Comparison of ENCODE assay signal across 9 cellular contexts in the genomic region with DNA sequence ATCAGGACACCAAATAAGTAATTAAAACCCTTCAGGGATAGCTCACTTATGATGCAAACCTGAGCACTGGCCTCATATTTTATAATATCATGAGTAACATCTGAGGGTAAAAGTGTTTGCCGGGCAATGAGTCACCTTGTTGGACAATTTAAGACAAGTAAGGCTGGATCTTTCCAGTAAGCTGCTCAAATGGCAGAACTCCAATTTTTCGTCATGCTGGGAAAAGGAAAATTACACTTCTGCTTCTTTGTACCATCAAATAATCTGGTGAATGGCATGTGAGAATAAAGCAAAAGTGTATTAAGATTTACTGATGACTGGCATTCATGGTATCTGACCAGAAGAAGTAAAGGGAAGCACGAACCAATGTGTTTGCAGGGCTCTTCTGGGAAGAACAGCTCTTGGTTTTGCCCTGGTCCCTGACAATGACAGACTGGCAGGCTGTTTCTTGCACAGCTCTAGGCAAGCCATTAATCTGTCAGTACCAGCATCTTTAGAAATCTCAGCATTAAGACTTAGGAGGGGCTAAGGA.
DNase-seq lines count a peak whose midpoint lies in the region; ATAC-seq and TF ChIP-seq lines count a peak whose summit lies in the region.
"Had no signal": no experiment of that assay in that cellular context is flagged by ENCODE, and none has a peak within 500 bp of the region (broad histone marks: within the 10 kb centered on the region; RNA-seq: fewer than 3 reads in every experiment).

No MANE protein-coding gene starts in this region.

- no peak overlapping the region for H3K4me3 ChIP-seq in foreskin fibroblast (ENCODE audit: low read depth in 1 of 2, low read length in 2 of 2)

- no peaks in the 10 kb centered on the region for H3K9me3 Mint-ChIP-seq in type B pancreatic cell

- peak; percentile 78 for DNase-seq in NCI-H1105 treated with DMSO at 0.1 percent for 48 hours (lab: John Stamatoyannopoulos, UW)
- DNase-seq in NCI-H1105 (lab: John Stamatoyannopoulos, UW), result no peak
- peak; percentile 4 for DNase-seq in SHP77 treated with DMSO at 0.1 percent for 48 hours (lab: John Stamatoyannopoulos, UW)
- DNase-seq in foreskin fibroblast, result peak; percentile 32 to 81
- DNase-seq in type B pancreatic cell (ENCODE audit: extremely low spot score, unreplicated experiment), result no peak
- DNase-seq in NCI-H510A treated with DMSO at 0.1 percent for 48 hours (lab: John Stamatoyannopoulos, UW), result no peak
- no peak for DNase-seq in SW480 (ENCODE audit: low spot score)
- DNase-seq: erythroblast had no signal

- H3K4me1 Mint-ChIP-seq in type B pancreatic cell (ENCODE audit: unreplicated experiment), result no peaks in the 10 kb centered on the region

- peak overlapping the region; percentile 39 for H3K27ac Mint-ChIP-seq in type B pancreatic cell

- H3K4me3 Mint-ChIP-seq in type B pancreatic cell, result no peak overlapping the region

- no peaks in the 10 kb centered on the region for H3K27me3 Mint-ChIP-seq in type B pancreatic cell

- H3K36me3 Mint-ChIP-seq in type B pancreatic cell, result no peaks in the 10 kb centered on the region

- TF ChIP-seq CTCF in foreskin fibroblast (IDR thresholded peaks at IDR 0.05; ENCODE audit: low read depth, low read length), result no peak
- no peak for TF ChIP-seq CTCF in type B pancreatic cell (conservative IDR thresholded peaks at IDR 0.05)

- no peak for ATAC-seq in HG03025 (IDR thresholded peaks at IDR 0.05; ENCODE audit: low FRiP score, unreplicated experiment)

Comparison
In these comparisons a context has a peak if more than half of its experiments do, and no peak if none do; other contexts are left out.
1. DNase-seq: peak in NCI-H1105 treated with DMSO at 0.1 percent for 48 hours (single experiment), SHP77 treated with DMSO at 0.1 percent for 48 hours (single experiment) and foreskin fibroblast (2 of 2); none in NCI-H1105 (single experiment), type B pancreatic cell (single experiment), NCI-H510A treated with DMSO at 0.1 percent for 48 hours (single experiment) and SW480 (single experiment).